1 cellular context compared by ENCODE assay signal in the genomic region with DNA sequence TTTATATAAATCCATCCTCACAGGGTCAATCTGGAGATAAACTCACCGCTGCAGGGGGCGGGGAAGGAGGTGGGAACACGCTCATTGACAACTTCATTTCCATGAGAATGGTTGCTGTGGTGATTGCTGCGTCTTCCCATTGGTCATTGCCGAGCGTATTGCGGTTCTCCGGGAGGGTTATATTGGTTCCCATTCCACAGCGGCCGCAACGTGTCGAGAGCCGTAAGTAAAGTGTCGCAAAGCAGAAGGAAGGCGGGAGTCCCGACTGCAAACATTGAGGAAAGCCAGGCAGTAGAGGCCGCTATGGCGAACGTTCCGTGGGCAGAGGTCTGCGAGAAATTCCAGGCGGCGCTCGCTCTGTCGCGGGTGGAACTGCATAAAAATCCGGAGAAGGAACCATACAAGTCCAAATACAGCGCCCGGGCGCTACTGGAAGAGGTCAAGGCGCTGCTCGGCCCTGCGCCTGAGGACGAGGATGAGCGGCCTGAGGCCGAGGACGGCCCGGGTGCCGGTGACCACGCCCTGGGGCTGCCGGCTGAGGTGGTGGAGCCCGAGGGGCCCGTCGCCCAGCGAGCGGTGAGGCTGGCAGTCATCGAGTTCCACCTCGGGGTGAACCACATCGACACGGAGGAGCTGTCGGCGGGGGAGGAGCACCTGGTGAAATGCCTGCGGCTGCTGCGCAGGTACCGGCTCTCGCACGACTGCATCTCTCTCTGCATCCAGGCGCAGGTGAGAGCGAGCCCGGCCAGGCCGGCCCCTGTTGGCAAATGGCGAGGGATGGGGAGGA.
TF ChIP-seq lines count a peak whose summit lies in the region.

A gene with protein sequence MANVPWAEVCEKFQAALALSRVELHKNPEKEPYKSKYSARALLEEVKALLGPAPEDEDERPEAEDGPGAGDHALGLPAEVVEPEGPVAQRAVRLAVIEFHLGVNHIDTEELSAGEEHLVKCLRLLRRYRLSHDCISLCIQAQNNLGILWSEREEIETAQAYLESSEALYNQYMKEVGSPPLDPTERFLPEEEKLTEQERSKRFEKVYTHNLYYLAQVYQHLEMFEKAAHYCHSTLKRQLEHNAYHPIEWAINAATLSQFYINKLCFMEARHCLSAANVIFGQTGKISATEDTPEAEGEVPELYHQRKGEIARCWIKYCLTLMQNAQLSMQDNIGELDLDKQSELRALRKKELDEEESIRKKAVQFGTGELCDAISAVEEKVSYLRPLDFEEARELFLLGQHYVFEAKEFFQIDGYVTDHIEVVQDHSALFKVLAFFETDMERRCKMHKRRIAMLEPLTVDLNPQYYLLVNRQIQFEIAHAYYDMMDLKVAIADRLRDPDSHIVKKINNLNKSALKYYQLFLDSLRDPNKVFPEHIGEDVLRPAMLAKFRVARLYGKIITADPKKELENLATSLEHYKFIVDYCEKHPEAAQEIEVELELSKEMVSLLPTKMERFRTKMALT (plus strand): TSS at position 274 of the 787 bp plus-strand sequence. CDS start 30 bp downstream, at position 304.

TF ChIP-seq in HepG2, 621 proteins besides CTCF, POLR2A, EP300 and RAD21 (continued from another document and continues in another):
- TF ChIP-seq, protein P1, sequence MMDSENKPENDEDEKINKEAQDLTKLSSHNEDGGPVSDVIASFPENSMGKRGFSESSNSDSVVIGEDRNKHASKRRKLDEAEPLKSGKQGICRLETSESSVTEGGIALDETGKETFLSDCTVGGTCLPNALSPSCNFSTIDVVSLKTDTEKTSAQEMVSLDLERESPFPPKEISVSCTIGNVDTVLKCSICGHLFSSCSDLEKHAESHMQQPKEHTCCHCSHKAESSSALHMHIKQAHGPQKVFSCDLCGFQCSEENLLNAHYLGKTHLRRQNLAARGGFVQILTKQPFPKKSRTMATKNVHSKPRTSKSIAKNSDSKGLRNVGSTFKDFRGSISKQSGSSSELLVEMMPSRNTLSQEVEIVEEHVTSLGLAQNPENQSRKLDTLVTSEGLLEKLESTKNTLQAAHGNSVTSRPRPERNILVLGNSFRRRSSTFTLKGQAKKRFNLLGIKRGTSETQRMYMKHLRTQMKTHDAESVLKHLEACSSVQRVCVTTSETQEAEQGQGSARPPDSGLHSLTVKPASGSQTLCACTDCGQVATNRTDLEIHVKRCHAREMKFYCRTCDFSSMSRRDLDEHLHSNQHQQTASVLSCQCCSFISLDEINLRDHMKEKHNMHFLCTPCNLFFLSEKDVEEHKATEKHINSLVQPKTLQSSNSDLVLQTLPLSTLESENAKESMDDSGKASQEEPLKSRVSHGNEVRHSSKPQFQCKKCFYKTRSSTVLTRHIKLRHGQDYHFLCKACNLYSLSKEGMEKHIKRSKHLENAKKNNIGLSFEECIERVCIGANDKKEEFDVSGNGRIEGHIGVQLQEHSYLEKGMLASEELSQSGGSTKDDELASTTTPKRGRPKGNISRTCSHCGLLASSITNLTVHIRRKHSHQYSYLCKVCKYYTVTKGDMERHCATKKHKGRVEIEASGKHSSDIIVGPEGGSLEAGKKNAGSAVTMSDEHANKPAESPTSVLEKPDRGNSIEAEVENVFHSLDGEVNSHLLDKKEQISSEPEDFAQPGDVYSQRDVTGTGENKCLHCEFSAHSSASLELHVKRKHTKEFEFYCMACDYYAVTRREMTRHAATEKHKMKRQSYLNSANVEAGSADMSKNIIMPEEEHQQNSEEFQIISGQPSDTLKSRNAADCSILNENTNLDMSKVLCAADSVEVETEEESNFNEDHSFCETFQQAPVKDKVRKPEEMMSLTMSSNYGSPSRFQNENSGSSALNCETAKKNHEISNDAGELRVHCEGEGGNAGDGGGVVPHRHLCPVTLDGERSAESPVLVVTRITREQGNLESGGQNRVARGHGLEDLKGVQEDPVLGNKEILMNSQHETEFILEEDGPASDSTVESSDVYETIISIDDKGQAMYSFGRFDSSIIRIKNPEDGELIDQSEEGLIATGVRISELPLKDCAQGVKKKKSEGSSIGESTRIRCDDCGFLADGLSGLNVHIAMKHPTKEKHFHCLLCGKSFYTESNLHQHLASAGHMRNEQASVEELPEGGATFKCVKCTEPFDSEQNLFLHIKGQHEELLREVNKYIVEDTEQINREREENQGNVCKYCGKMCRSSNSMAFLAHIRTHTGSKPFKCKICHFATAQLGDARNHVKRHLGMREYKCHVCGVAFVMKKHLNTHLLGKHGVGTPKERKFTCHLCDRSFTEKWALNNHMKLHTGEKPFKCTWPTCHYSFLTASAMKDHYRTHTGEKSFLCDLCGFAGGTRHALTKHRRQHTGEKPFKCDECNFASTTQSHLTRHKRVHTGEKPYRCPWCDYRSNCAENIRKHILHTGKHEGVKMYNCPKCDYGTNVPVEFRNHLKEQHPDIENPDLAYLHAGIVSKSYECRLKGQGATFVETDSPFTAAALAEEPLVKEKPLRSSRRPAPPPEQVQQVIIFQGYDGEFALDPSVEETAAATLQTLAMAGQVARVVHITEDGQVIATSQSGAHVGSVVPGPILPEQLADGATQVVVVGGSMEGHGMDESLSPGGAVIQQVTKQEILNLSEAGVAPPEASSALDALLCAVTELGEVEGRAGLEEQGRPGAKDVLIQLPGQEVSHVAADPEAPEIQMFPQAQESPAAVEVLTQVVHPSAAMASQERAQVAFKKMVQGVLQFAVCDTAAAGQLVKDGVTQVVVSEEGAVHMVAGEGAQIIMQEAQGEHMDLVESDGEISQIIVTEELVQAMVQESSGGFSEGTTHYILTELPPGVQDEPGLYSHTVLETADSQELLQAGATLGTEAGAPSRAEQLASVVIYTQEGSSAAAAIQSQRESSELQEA (CRISPR knock-in tag; IDR thresholded peaks at IDR 0.05; ENCODE audit: not compliant biosample characterization): peak; percentile 42
- TF ChIP-seq, protein P2, sequence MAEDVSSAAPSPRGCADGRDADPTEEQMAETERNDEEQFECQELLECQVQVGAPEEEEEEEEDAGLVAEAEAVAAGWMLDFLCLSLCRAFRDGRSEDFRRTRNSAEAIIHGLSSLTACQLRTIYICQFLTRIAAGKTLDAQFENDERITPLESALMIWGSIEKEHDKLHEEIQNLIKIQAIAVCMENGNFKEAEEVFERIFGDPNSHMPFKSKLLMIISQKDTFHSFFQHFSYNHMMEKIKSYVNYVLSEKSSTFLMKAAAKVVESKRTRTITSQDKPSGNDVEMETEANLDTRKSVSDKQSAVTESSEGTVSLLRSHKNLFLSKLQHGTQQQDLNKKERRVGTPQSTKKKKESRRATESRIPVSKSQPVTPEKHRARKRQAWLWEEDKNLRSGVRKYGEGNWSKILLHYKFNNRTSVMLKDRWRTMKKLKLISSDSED (CRISPR knock-in tag; IDR thresholded peaks at IDR 0.05): no peak
- TF ChIP-seq SIN3A (IDR thresholded peaks at IDR 0.05; ENCODE audit: borderline replicate concordance, low read depth, low read length): peak; percentile 88; the same call in 1 of the 2 replicates
- TF ChIP-seq ATM (IDR thresholded peaks at IDR 0.05; ENCODE audit: borderline replicate concordance): no peak
- TF ChIP-seq, protein P3, sequence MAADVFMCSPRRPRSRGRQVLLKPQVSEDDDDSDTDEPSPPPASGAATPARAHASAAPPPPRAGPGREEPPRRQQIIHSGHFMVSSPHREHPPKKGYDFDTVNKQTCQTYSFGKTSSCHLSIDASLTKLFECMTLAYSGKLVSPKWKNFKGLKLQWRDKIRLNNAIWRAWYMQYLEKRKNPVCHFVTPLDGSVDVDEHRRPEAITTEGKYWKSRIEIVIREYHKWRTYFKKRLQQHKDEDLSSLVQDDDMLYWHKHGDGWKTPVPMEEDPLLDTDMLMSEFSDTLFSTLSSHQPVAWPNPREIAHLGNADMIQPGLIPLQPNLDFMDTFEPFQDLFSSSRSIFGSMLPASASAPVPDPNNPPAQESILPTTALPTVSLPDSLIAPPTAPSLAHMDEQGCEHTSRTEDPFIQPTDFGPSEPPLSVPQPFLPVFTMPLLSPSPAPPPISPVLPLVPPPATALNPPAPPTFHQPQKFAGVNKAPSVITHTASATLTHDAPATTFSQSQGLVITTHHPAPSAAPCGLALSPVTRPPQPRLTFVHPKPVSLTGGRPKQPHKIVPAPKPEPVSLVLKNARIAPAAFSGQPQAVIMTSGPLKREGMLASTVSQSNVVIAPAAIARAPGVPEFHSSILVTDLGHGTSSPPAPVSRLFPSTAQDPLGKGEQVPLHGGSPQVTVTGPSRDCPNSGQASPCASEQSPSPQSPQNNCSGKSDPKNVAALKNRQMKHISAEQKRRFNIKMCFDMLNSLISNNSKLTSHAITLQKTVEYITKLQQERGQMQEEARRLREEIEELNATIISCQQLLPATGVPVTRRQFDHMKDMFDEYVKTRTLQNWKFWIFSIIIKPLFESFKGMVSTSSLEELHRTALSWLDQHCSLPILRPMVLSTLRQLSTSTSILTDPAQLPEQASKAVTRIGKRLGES (CRISPR knock-in tag; IDR thresholded peaks at IDR 0.05; ENCODE audit: borderline replicate concordance): no peak
- TF ChIP-seq ZNF616 (CRISPR knock-in tag; IDR thresholded peaks at IDR 0.05; ENCODE audit: low read depth): peak; percentile 64; the same call in 1 of the 2 replicates
- TF ChIP-seq, protein P4, sequence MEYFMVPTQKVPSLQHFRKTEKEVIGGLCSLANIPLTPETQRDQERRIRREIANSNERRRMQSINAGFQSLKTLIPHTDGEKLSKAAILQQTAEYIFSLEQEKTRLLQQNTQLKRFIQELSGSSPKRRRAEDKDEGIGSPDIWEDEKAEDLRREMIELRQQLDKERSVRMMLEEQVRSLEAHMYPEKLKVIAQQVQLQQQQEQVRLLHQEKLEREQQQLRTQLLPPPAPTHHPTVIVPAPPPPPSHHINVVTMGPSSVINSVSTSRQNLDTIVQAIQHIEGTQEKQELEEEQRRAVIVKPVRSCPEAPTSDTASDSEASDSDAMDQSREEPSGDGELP (IDR thresholded peaks at IDR 0.05; ENCODE audit: borderline replicate concordance, low read depth): peak; percentile 19; the same call in 1 of the 2 replicates
- no peak for TF ChIP-seq ZNF44 (CRISPR knock-in tag; IDR thresholded peaks at IDR 0.05)
- TF ChIP-seq BRD4 (CRISPR knock-in tag; IDR thresholded peaks at IDR 0.05): peak; percentile 37; the same call in 1 of the 2 replicates
- TF ChIP-seq, protein P5, sequence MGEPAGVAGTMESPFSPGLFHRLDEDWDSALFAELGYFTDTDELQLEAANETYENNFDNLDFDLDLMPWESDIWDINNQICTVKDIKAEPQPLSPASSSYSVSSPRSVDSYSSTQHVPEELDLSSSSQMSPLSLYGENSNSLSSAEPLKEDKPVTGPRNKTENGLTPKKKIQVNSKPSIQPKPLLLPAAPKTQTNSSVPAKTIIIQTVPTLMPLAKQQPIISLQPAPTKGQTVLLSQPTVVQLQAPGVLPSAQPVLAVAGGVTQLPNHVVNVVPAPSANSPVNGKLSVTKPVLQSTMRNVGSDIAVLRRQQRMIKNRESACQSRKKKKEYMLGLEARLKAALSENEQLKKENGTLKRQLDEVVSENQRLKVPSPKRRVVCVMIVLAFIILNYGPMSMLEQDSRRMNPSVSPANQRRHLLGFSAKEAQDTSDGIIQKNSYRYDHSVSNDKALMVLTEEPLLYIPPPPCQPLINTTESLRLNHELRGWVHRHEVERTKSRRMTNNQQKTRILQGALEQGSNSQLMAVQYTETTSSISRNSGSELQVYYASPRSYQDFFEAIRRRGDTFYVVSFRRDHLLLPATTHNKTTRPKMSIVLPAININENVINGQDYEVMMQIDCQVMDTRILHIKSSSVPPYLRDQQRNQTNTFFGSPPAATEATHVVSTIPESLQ (CRISPR knock-in tag; conservative IDR thresholded peaks at IDR 0.05): no peak
- TF ChIP-seq SUZ12 (IDR thresholded peaks at IDR 0.05; ENCODE audit: low read depth, low read length): no peak
- no peak for TF ChIP-seq ZNF572 (CRISPR knock-in tag; IDR thresholded peaks at IDR 0.05)
- TF ChIP-seq JARID2 (CRISPR knock-in tag; IDR thresholded peaks at IDR 0.05; ENCODE audit: insufficient replicate concordance): no peak
- no peak for TF ChIP-seq JDP2 (CRISPR knock-in tag; IDR thresholded peaks at IDR 0.05; ENCODE audit: borderline replicate concordance)
- TF ChIP-seq, protein P6, sequence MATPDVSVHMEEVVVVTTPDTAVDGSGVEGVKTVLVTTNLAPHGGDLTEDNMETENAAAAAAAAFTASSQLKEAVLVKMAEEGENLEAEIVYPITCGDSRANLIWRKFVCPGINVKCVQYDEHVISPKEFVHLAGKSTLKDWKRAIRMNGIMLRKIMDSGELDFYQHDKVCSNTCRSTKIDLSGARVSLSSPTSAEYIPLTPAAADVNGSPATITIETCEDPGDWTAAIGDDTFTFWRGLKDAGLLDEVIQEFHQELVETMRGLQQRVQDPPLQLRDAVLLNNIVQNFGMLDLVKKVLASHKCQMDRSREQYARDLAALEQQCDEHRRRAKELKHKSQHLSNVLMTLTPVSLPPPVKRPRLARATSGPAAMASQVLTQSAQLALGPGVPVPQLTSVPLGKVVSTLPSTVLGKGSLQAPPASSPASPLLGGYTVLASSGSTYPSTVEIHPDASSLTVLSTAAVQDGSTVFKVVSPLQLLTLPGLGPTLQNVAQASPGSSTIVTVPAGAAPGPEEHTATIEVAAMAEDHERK (CRISPR knock-in tag; IDR thresholded peaks at IDR 0.05; ENCODE audit: low read depth): no peak
- TF ChIP-seq MIER3 (CRISPR knock-in tag; IDR thresholded peaks at IDR 0.05; ENCODE audit: borderline replicate concordance): no peak
- TF ChIP-seq ZMAT3 (CRISPR knock-in tag; conservative IDR thresholded peaks at IDR 0.05): peak; percentile 52
- TF ChIP-seq NCOA1 (CRISPR knock-in tag; IDR thresholded peaks at IDR 0.05): no peak
- no peak; the same call in 1 of the 2 replicates for TF ChIP-seq ARNTL (CRISPR knock-in tag; IDR thresholded peaks at IDR 0.05)
- no peak for TF ChIP-seq ZBTB20 (CRISPR knock-in tag; IDR thresholded peaks at IDR 0.05; ENCODE audit: borderline replicate concordance, low read depth)
- TF ChIP-seq HNRNPLL (IDR thresholded peaks at IDR 0.05; ENCODE audit: low read depth, low read length, poor library complexity, severe bottlenecking): peak; percentile 87
- TF ChIP-seq, protein P7, sequence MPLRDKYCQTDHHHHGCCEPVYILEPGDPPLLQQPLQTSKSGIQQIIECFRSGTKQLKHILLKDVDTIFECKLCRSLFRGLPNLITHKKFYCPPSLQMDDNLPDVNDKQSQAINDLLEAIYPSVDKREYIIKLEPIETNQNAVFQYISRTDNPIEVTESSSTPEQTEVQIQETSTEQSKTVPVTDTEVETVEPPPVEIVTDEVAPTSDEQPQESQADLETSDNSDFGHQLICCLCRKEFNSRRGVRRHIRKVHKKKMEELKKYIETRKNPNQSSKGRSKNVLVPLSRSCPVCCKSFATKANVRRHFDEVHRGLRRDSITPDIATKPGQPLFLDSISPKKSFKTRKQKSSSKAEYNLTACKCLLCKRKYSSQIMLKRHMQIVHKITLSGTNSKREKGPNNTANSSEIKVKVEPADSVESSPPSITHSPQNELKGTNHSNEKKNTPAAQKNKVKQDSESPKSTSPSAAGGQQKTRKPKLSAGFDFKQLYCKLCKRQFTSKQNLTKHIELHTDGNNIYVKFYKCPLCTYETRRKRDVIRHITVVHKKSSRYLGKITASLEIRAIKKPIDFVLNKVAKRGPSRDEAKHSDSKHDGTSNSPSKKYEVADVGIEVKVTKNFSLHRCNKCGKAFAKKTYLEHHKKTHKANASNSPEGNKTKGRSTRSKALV (CRISPR knock-in tag; IDR thresholded peaks at IDR 0.05): no peak
- TF ChIP-seq FOXA3 (CRISPR knock-in tag; IDR thresholded peaks at IDR 0.05): peak; percentile 51
- TF ChIP-seq ZNF670 (CRISPR knock-in tag; IDR thresholded peaks at IDR 0.05; ENCODE audit: borderline replicate concordance): peak; percentile 63; the same call in 1 of the 2 replicates
- TF ChIP-seq ZFYVE20 (CRISPR knock-in tag; IDR thresholded peaks at IDR 0.05; ENCODE audit: borderline replicate concordance, low read depth): no peak
- no peak for TF ChIP-seq RORA (CRISPR knock-in tag; IDR thresholded peaks at IDR 0.05)
- peak; percentile 75; the same call in 1 of the 2 replicates for TF ChIP-seq ZNF703 (CRISPR knock-in tag; IDR thresholded peaks at IDR 0.05; ENCODE audit: borderline replicate concordance)
- no peak for TF ChIP-seq NFE2L2 (IDR thresholded peaks at IDR 0.05; ENCODE audit: low read length)
- TF ChIP-seq ZNF564 (CRISPR knock-in tag; IDR thresholded peaks at IDR 0.05): 0 out of 2 replicates have a peak, but pooled peaks have one; percentile 48
- peak; percentile 87; the same call in 1 of the 2 replicates for TF ChIP-seq ZNF33B (CRISPR knock-in tag; IDR thresholded peaks at IDR 0.05)
- TF ChIP-seq SRF (IDR thresholded peaks at IDR 0.05; ENCODE audit: low read depth, low read length): no peak
